Comparison of ENCODE assay signal across 18 cellular contexts in genomic region chr11:3036419-3036818, GRCh38. TPM values are rescaled to one million over a fixed set of nuclear protein-coding genes. Genes with fewer than 3 reads are reported as not detected.
DNase-seq lines count a peak whose midpoint lies in the region; ATAC-seq, FAIRE-seq and TF ChIP-seq lines count a peak whose summit lies in the region.
"Had no signal": no experiment of that assay in that cellular context is flagged by ENCODE, and none has a peak within 500 bp of the region (broad histone marks: within the 10 kb centered on the region; RNA-seq: fewer than 3 reads in every experiment).

No MANE protein-coding gene starts in this region.

- H3K36me3 Mint-ChIP-seq in activated CD8-positive, alpha-beta T cell treated with anti-CD3 and anti-CD28 coated beads for 36 hours (ENCODE audit: low read depth), result peaks cover 53% of the 10 kb centered on the region
- H3K36me3 Mint-ChIP-seq in memory B cell, result peaks cover 11% of the 10 kb centered on the region

- peaks cover 31 to 45% (median 40%) of the 10 kb centered on the region in 10 experiments for H3K4me1 ChIP-seq in BLaER1 treated with 17β-estradiol and CSF1 and Interleukin-3, amounts not matched to agents 10 nM and 100 nM

- H3K27ac Mint-ChIP-seq in activated CD8-positive, alpha-beta T cell treated with anti-CD3 and anti-CD28 coated beads for 36 hours, result peak overlapping the region; percentile 46
- H3K27ac Mint-ChIP-seq in memory B cell, result peak overlapping the region; percentile 93

- no peak for DNase-seq in GM18507 (ENCODE audit: extremely low spot score, insufficient read length, low read depth)
- DNase-seq in activated CD8-positive, alpha-beta T cell treated with anti-CD3 and anti-CD28 coated beads for 36 hours, result no peak
- DNase-seq in memory B cell (ENCODE audit: low spot score in 2 of 2), result no peak
- no peak for DNase-seq in NCI-H1092 (lab: John Stamatoyannopoulos, UW)
- no peak for DNase-seq in NCI-H1930 (lab: John Stamatoyannopoulos, UW)
- DNase-seq: activated CD4-positive, alpha-beta T cell treated with anti-CD3 and anti-CD28 coated beads, Interleukin-2, amount 50 U/mL, for 4 hours; activated gamma-delta T cell; H9; OCI-M1; stimulated activated CD4-positive, alpha-beta T cell treated with anti-CD3 and anti-CD28 coated beads, Interleukin-4, amount 100 ng/mL, for 4 hours; stimulated activated naive CD8-positive, alpha-beta T cell treated with anti-CD3 and anti-CD28 coated beads, Interleukin-15, amount 100 ng/mL, for 72 hours had no signal

- H3K27me3 Mint-ChIP-seq in activated CD8-positive, alpha-beta T cell treated with anti-CD3 and anti-CD28 coated beads for 36 hours, result no peaks in the 10 kb centered on the region
- no peaks in the 10 kb centered on the region for H3K27me3 Mint-ChIP-seq in memory B cell
- H3K27me3 Mint-ChIP-seq: brain; stimulated activated naive CD8-positive, alpha-beta T cell treated with anti-CD3 and anti-CD28 coated beads, Interleukin-15, amount 100 ng/mL, for 72 hours had no signal

- peak overlapping the region in 3 of 11 experiments; percentile 25 to 56 (median 32); a peak in 4 of 22 replicates for H3K27ac ChIP-seq in BLaER1 treated with 17β-estradiol and CSF1 and Interleukin-3, amounts not matched to agents 10 nM and 100 nM

- POLR2A ChIA-PET in activated CD8-positive, alpha-beta T cell treated with anti-CD3 and anti-CD28 coated beads for 36 hours (lab: Charles Lee), result interaction anchor here (1.4 to 1.5 kb wide), 2 partner anchors 15 to 48 kb away, joined by 3 read pairs; no protein-coding TSS in a partner anchor

- FAIRE-seq in GM18507 (lab: Jason Lieb, UNC), result peak; percentile 35
- FAIRE-seq: frontal cortex, G401.6, islet of Langerhans had no signal

- peak overlapping the region in 4 of 11 experiments; percentile 25 to 48 (median 30); a peak in 3 of 22 replicates for H3K9ac ChIP-seq in BLaER1 treated with 17β-estradiol and CSF1 and Interleukin-3, amounts not matched to agents 10 nM and 100 nM

- no peak overlapping the region for H3K4me3 Mint-ChIP-seq in activated CD8-positive, alpha-beta T cell treated with anti-CD3 and anti-CD28 coated beads for 36 hours
- peak overlapping the region; percentile 45 for H3K4me3 Mint-ChIP-seq in memory B cell
- H3K4me3 Mint-ChIP-seq: brain; H9; stimulated activated naive CD8-positive, alpha-beta T cell treated with anti-CD3 and anti-CD28 coated beads, Interleukin-15, amount 100 ng/mL, for 72 hours had no signal

- peaks cover 5 to 85% (median 33%) of the 10 kb centered on the region in 11 experiments; a peak in 19 of 22 replicates for H4K20me1 ChIP-seq in BLaER1 treated with 17β-estradiol and CSF1 and Interleukin-3, amounts not matched to agents 10 nM and 100 nM

- H3K36me3 ChIP-seq in BLaER1 treated with 17β-estradiol and CSF1 and Interleukin-3, amounts not matched to agents 10 nM and 100 nM, result peaks cover 89 to 96% (median 92%) of the 10 kb centered on the region in 11 experiments

- H3K9me3 Mint-ChIP-seq in activated CD8-positive, alpha-beta T cell treated with anti-CD3 and anti-CD28 coated beads for 36 hours, result no peaks in the 10 kb centered on the region
- no peaks in the 10 kb centered on the region for H3K9me3 Mint-ChIP-seq in memory B cell
- H3K9me3 Mint-ChIP-seq: brain; H9; stimulated activated naive CD8-positive, alpha-beta T cell treated with anti-CD3 and anti-CD28 coated beads, Interleukin-15, amount 100 ng/mL, for 72 hours had no signal

- no peak for TF ChIP-seq CTCF in activated CD8-positive, alpha-beta T cell treated with anti-CD3 and anti-CD28 coated beads for 36 hours (IDR thresholded peaks at IDR 0.05)

- peaks cover 17% of the 10 kb centered on the region for H3K4me1 Mint-ChIP-seq in activated CD8-positive, alpha-beta T cell treated with anti-CD3 and anti-CD28 coated beads for 36 hours (ENCODE audit: low read depth)
- H3K4me1 Mint-ChIP-seq in memory B cell, result peaks cover 22% of the 10 kb centered on the region

- H3K4me2 ChIP-seq in BLaER1 treated with 17β-estradiol and CSF1 and Interleukin-3, amounts not matched to agents 10 nM and 100 nM, result peak overlapping the region; percentile 20 to 61 (median 42); a peak in 17 of 22 replicates

- no peak for ATAC-seq in activated CD8-positive, alpha-beta T cell treated with anti-CD3 and anti-CD28 coated beads for 36 hours
- ATAC-seq in memory B cell (ENCODE audit: low read depth) (peak; percentile 87), HG02852 (IDR thresholded peaks at IDR 0.05; ENCODE audit: unreplicated experiment) (no peak), GM18858 (IDR thresholded peaks at IDR 0.05; ENCODE audit: unreplicated experiment) (no peak)
- ATAC-seq: stimulated activated naive CD8-positive, alpha-beta T cell treated with anti-CD3 and anti-CD28 coated beads, Interleukin-15, amount 100 ng/mL, for 72 hours had no signal

- no peak overlapping the region for H3K4me3 ChIP-seq in BLaER1 treated with 17β-estradiol and CSF1 and Interleukin-3, amounts not matched to agents 10 nM and 100 nM

- CTCF ChIA-PET in activated CD8-positive, alpha-beta T cell treated with anti-CD3 and anti-CD28 coated beads for 36 hours (lab: Charles Lee), result interaction anchor here (0.7 to 5.1 kb wide), 5 partner anchors 14 to 187 kb away, joined by 3 to 49 read pairs (median 4); no protein-coding TSS in a partner anchor

- intact Hi-C loops in activated CD8-positive, alpha-beta T cell treated with anti-CD3 and anti-CD28 coated beads for 36 hours (cut with micrococcal nuclease), result no loop called here

- 0 out of 22 replicates have a peak, but pooled peaks cover 0 to 4% (median 0%) of the 10 kb centered on the region in 11 experiments for H3K9me3 ChIP-seq in BLaER1 treated with 17β-estradiol and CSF1 and Interleukin-3, amounts not matched to agents 10 nM and 100 nM (replicated peaks in 1 of 11)

- no peaks in the 10 kb centered on the region for H3K27me3 ChIP-seq in BLaER1 treated with 17β-estradiol and CSF1 and Interleukin-3, amounts not matched to agents 10 nM and 100 nM

RNA-seq across cellular contexts. Expression of gene CARS1, which starts 20.8 kb away (rescaled TPM):
- 10 to 100 TPM; 82.7 to 88.2 TPM for total RNA-seq in activated CD8-positive, alpha-beta T cell treated with anti-CD3 and anti-CD28 coated beads for 36 hours

RNA-seq across cellular contexts. Expression of gene NAP1L4, which starts 44.3 kb away (rescaled TPM):
- total RNA-seq in activated CD8-positive, alpha-beta T cell treated with anti-CD3 and anti-CD28 coated beads for 36 hours, result 100 to 1,000 TPM; 212 to 223 TPM
